In genomic region chr1:77636864-77637263, GRCh38 we compare ENCODE assay signal across 27 cellular contexts.
"Had no signal": no experiment of that assay in that cellular context is flagged by ENCODE, and none has a peak within 500 bp of the region (broad histone marks: within the 10 kb centered on the region; RNA-seq: fewer than 3 reads in every experiment).

No MANE protein-coding gene starts in this region.

- H3K9me3 ChIP-seq: body of pancreas, gastrocnemius medialis, spleen, thoracic aorta, vagina had no signal

- H3K27ac Mint-ChIP-seq: activated CD4-positive, alpha-beta T cell treated with anti-CD3 and anti-CD28 coated beads, Interleukin-2, amount 10 ng/mL, durations not matched to agents 7 days and 5 days; activated CD8-positive, alpha-beta memory T cell treated with anti-CD3 and anti-CD28 coated beads, Interleukin-2, amount 10 ng/mL, durations not matched to agents 7 days and 5 days; activated CD8-positive, alpha-beta T cell treated with anti-CD3 and anti-CD28 coated beads for 36 hours; activated naive CD4-positive, alpha-beta T cell treated with anti-CD3 and anti-CD28 coated beads, Interleukin-2, amount 10 ng/mL, durations not matched to agents 7 days and 5 days; activated naive CD8-positive, alpha-beta T cell treated with anti-CD3 and anti-CD28 coated beads, Interleukin-2, amount 50 U/mL, for 24 hours; natural killer cell treated with Interleukin-12 subunit alpha and Interleukin-12 subunit beta and Interleukin-15 and Interleukin-18, amount 100 ng/mL, for 72 hours; progenitor cell of endocrine pancreas; T-helper 2 cell treated with Interferon-gamma antibody and Interleukin-4, amounts not matched to agents 5 μg/mL and 100 μg/mL, for 36 hours; type B pancreatic cell had no signal

- H3K27ac ChIP-seq: body of pancreas, gastrocnemius medialis, spleen, thoracic aorta, vagina, VCaP had no signal

- H3K4me3 Mint-ChIP-seq: activated CD4-positive, alpha-beta T cell treated with anti-CD3 and anti-CD28 coated beads, Interleukin-2, amount 10 ng/mL, durations not matched to agents 7 days and 5 days; activated CD8-positive, alpha-beta memory T cell treated with anti-CD3 and anti-CD28 coated beads, Interleukin-2, amount 10 ng/mL, durations not matched to agents 7 days and 5 days; activated CD8-positive, alpha-beta T cell treated with anti-CD3 and anti-CD28 coated beads for 36 hours; activated naive CD4-positive, alpha-beta T cell treated with anti-CD3 and anti-CD28 coated beads, Interleukin-2, amount 10 ng/mL, durations not matched to agents 7 days and 5 days; activated naive CD8-positive, alpha-beta T cell treated with anti-CD3 and anti-CD28 coated beads, Interleukin-2, amount 50 U/mL, for 24 hours; natural killer cell treated with Interleukin-12 subunit alpha and Interleukin-12 subunit beta and Interleukin-15 and Interleukin-18, amount 100 ng/mL, for 72 hours; T-helper 2 cell treated with Interferon-gamma antibody and Interleukin-4, amounts not matched to agents 5 μg/mL and 100 μg/mL, for 36 hours; type B pancreatic cell had no signal

- H3K27me3 Mint-ChIP-seq: activated CD4-positive, alpha-beta T cell treated with anti-CD3 and anti-CD28 coated beads, Interleukin-2, amount 10 ng/mL, durations not matched to agents 7 days and 5 days; activated CD8-positive, alpha-beta memory T cell treated with anti-CD3 and anti-CD28 coated beads, Interleukin-2, amount 10 ng/mL, durations not matched to agents 7 days and 5 days; activated CD8-positive, alpha-beta T cell treated with anti-CD3 and anti-CD28 coated beads for 36 hours; activated naive CD4-positive, alpha-beta T cell treated with anti-CD3 and anti-CD28 coated beads, Interleukin-2, amount 10 ng/mL, durations not matched to agents 7 days and 5 days; activated naive CD8-positive, alpha-beta T cell treated with anti-CD3 and anti-CD28 coated beads, Interleukin-2, amount 50 U/mL, for 24 hours; natural killer cell treated with Interleukin-12 subunit alpha and Interleukin-12 subunit beta and Interleukin-15 and Interleukin-18, amount 100 ng/mL, for 72 hours; progenitor cell of endocrine pancreas; type B pancreatic cell had no signal

- ATAC-seq: activated CD8-positive, alpha-beta memory T cell treated with anti-CD3 and anti-CD28 coated beads, Interleukin-2, amount 10 ng/mL, durations not matched to agents 7 days and 5 days; activated CD8-positive, alpha-beta T cell treated with anti-CD3 and anti-CD28 coated beads for 36 hours; activated naive CD8-positive, alpha-beta T cell treated with anti-CD3 and anti-CD28 coated beads, Interleukin-2, amount 50 U/mL, for 24 hours; body of pancreas; esophagus mucosa; gastrocnemius medialis; left ventricle myocardium superior; natural killer cell treated with Interleukin-12 subunit alpha and Interleukin-12 subunit beta and Interleukin-15 and Interleukin-18, amount 100 ng/mL, for 72 hours had no signal

- H3K9me3 Mint-ChIP-seq: activated CD4-positive, alpha-beta T cell treated with anti-CD3 and anti-CD28 coated beads, Interleukin-2, amount 10 ng/mL, durations not matched to agents 7 days and 5 days; activated CD8-positive, alpha-beta T cell treated with anti-CD3 and anti-CD28 coated beads for 36 hours; activated naive CD4-positive, alpha-beta T cell treated with anti-CD3 and anti-CD28 coated beads, Interleukin-2, amount 10 ng/mL, durations not matched to agents 7 days and 5 days; activated naive CD8-positive, alpha-beta T cell treated with anti-CD3 and anti-CD28 coated beads, Interleukin-2, amount 50 U/mL, for 24 hours; natural killer cell treated with Interleukin-12 subunit alpha and Interleukin-12 subunit beta and Interleukin-15 and Interleukin-18, amount 100 ng/mL, for 72 hours; T-helper 2 cell treated with Interferon-gamma antibody and Interleukin-4, amounts not matched to agents 5 μg/mL and 100 μg/mL, for 36 hours had no signal

- H3K4me1 ChIP-seq: body of pancreas, gastrocnemius medialis, spleen, vagina had no signal

- H3K27me3 ChIP-seq: body of pancreas, gastrocnemius medialis, spleen, vagina had no signal

- DNase-seq: activated CD4-positive, alpha-beta T cell treated with anti-CD3 and anti-CD28 coated beads, Interleukin-2, amount 10 ng/mL, durations not matched to agents 7 days and 5 days; activated CD4-positive, CD25-positive, alpha-beta regulatory T cell treated with anti-CD3 and anti-CD28 coated beads, Interleukin-2, amount 50 U/mL, for 72 hours; activated CD8-positive, alpha-beta memory T cell treated with anti-CD3 and anti-CD28 coated beads, Interleukin-2, amount 10 ng/mL, durations not matched to agents 7 days and 5 days; activated CD8-positive, alpha-beta T cell treated with anti-CD3 and anti-CD28 coated beads for 36 hours; activated effector memory CD4-positive, alpha-beta T cell treated with anti-CD3 and anti-CD28 coated beads, Interleukin-2, amount 50 U/mL, for 16 hours; activated naive CD4-positive, alpha-beta T cell treated with anti-CD3 and anti-CD28 coated beads, Interleukin-2, amount 10 ng/mL, durations not matched to agents 7 days and 5 days; activated naive CD8-positive, alpha-beta T cell treated with anti-CD3 and anti-CD28 coated beads, Interleukin-2, amount 50 U/mL, for 24 hours; activated T-cell treated with anti-CD3 and anti-CD28 coated beads for 4 hours; anterior cingulate cortex; body of pancreas; central memory CD4-positive, alpha-beta T cell; dermis blood vessel endothelial cell; effector CD8-positive, alpha-beta T cell; gastrocnemius medialis; hippocampal formation; left ventricle myocardium superior; spleen; stimulated activated CD4-positive, alpha-beta T cell treated with anti-CD3 and anti-CD28 coated beads, Interleukin-4, amount 100 ng/mL, for 24 hours; stimulated activated naive CD4-positive, alpha-beta T cell treated with Interleukin-2 at 50 U/mL for 16 hours had no signal
